ENCODE assay signal across 8 cellular contexts in the genomic region with DNA sequence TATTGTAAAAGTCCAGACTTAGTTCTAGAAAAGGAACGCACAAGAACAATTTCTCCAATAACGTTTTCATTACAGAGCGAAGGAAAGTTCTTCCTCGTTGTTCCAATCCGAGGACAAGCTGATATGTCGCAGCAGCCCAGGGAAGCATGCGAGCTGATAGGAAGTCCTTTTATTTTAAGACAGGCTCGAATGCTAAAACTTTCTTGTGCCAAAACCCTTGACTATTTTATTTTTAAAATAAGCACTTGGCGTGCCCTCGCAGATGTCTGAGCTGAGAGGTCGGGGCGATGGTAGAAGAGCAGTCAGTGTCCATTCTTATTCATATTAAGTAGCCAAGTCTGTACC. TPM values are rescaled to one million over a fixed set of nuclear protein-coding genes. Genes with fewer than 3 reads are reported as not detected.
DNase-seq lines count a peak whose midpoint lies in the region; ATAC-seq and TF ChIP-seq lines count a peak whose summit lies in the region.

No MANE protein-coding gene starts in this region.

- H3K9me3 ChIP-seq in WERI-Rb-1 (ENCODE audit: severe bottlenecking) (no peaks in the 10 kb centered on the region), cardiac muscle cell (ENCODE audit: low read depth) (no peaks in the 10 kb centered on the region)

- peaks cover 30% of the 10 kb centered on the region for H3K4me1 ChIP-seq in cardiac muscle cell (ENCODE audit: low read depth)

- ATAC-seq in activated CD4-positive, CD25-positive, alpha-beta regulatory T cell treated with anti-CD3 and anti-CD28 coated beads, Interleukin-2, amount 50 U/mL, for 24 hours: no peak

- H3K4me3 ChIP-seq in H7 (ENCODE audit: insufficient read depth, low read depth, low read length) (peak overlapping the region; percentile 41), WERI-Rb-1 (ENCODE audit: low read depth, low read length) (peak overlapping the region; percentile 88), cardiac muscle cell (peak overlapping the region; percentile 95), retinal pigment epithelial cell (ENCODE audit: low read length) (peak overlapping the region; percentile 89)

- TF ChIP-seq CTCF in WERI-Rb-1 (IDR thresholded peaks at IDR 0.05; ENCODE audit: low read depth, low read length) (no peak), cardiac muscle cell (IDR thresholded peaks at IDR 0.05; ENCODE audit: low read depth, low read length) (no peak), retinal pigment epithelial cell (conservative IDR thresholded peaks at IDR 0.05; ENCODE audit: low read depth, low read length) (no peak)

- peaks cover 34% of the 10 kb centered on the region for H3K27me3 ChIP-seq in H7 (ENCODE audit: control insufficient read depth, insufficient read depth, low read length)
- peaks cover 22% of the 10 kb centered on the region for H3K27me3 ChIP-seq in WERI-Rb-1 (ENCODE audit: insufficient read depth, low read depth, severe bottlenecking)
- H3K27me3 ChIP-seq in cardiac muscle cell: peaks cover 5% of the 10 kb centered on the region

- no peaks in the 10 kb centered on the region for H3K36me3 ChIP-seq in H7 (replicated peaks; ENCODE audit: control insufficient read depth, insufficient read depth, low read length)
- H3K36me3 ChIP-seq in WERI-Rb-1: no peaks in the 10 kb centered on the region
- H3K36me3 ChIP-seq in cardiac muscle cell: no peaks in the 10 kb centered on the region

- no peak overlapping the region for H3K27ac ChIP-seq in WERI-Rb-1
- peak overlapping the region; percentile 96 for H3K27ac ChIP-seq in cardiac muscle cell

- DNase-seq in H7: peak; percentile 11
- no peak for DNase-seq in WERI-Rb-1
- DNase-seq in cardiac muscle cell (ENCODE audit: low read depth in 1 of 2, low spot score in 1 of 2): peak in 1 of 2 donors; percentile 64
- DNase-seq in retinal pigment epithelial cell (ENCODE audit: low read depth): no peak
- DNase-seq in GM03348 (ENCODE audit: low spot score): no peak
- DNase-seq in NCI-H2107 treated with DMSO at 0.1 percent for 48 hours (lab: John Stamatoyannopoulos, UW; ENCODE audit: unreplicated experiment): no peak
- DNase-seq in DMS153 treated with DMSO at 0.1 percent for 48 hours (lab: John Stamatoyannopoulos, UW; ENCODE audit: unreplicated experiment): no peak

RNA-seq across cellular contexts. Expression of a gene that starts 0.4 kb away (rescaled TPM):
- total RNA-seq in H7 (2014; rRNA removed; shearing (Covaris generic)): 0.21 and 0.30 TPM in 2 replicates
- total RNA-seq in cardiac muscle cell: 57.3 and 99.9 TPM in 2 replicates
- polyA plus RNA-seq in cardiac muscle cell: 73.2 and 102 TPM in 2 replicates

Comparison
In these comparisons a context has a peak if more than half of its experiments do, and no peak if none do; other contexts are left out.
1. H3K4me3 ChIP-seq: peak in every context shown above with its lines; median percentile 95 in cardiac muscle cell; 89 in retinal pigment epithelial cell; 88 in WERI-Rb-1; 41 in H7.
2. RNA of a gene that starts 0.4 kb away (total RNA-seq): 57.3 to 99.9 TPM in cardiac muscle cell; 0.21 to 0.30 TPM in H7; every median in the first group is over 10 times any median in the second.